ENCODE assay signal across 9 cellular contexts in the genomic region with DNA sequence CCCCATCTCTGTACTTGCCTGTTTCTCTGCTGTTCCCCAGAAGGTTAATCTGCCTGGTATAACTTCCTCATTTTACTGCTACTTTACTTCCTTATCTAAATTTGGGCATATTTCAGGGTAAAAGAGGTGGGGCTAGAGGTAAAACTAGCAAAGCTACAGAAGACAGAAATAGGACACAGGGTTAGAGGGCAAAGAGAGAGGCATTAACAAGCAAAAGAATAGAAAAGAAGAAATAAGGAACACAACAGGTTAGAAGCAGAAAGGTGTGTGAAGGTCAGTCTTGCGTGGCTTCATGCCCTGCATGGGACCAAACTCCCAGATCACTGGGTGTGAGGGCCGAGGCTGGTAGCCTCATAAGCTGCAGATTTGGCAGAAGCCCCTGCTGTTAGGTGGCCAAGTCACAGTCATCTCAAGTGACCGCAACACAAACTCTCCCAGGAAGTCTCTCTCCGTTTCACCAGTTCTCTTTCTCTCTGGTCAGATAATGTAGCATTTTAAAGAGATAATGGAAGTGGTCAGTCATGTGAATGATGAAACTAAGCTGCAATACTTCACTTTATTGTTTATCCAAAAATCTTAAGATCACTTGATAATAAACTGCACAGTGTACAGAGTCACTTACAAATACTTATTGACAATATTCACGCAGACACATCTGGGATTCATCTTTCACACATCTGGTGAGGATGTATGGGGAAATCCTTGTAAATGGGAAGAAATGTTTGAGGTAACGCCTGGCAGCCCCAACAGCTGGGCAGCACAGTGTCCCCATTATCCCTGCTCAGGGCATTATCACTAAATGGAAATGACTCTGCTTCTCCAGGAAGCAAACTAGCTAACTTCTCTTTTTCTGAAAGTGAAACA. TPM values are rescaled to one million over a fixed set of nuclear protein-coding genes. Genes with fewer than 3 reads are reported as not detected.
DNase-seq lines count a peak whose midpoint lies in the region; ATAC-seq and TF ChIP-seq lines count a peak whose summit lies in the region.
"Had no signal": no experiment of that assay in that cellular context is flagged by ENCODE, and none has a peak within 500 bp of the region (broad histone marks: within the 10 kb centered on the region; RNA-seq: fewer than 3 reads in every experiment).

No MANE protein-coding gene starts in this region.

- H3K4me2 ChIP-seq in osteoblast (ENCODE audit: insufficient read depth, low read length), result no peak overlapping the region

- H3K36me3 ChIP-seq in prostate gland (no peaks in the 10 kb centered on the region), osteoblast (ENCODE audit: insufficient read depth, low read length) (no peaks in the 10 kb centered on the region)

- H3K4me3 Mint-ChIP-seq in T-helper 1 cell treated with Interleukin-12 subunit alpha and Interleukin-12 subunit beta and Interleukin-4 antibody, amounts not matched to agents 30 μg/mL and 1 μg/mL, for 36 hours, result peak overlapping the region; percentile 56
- peak overlapping the region; percentile 65 for H3K4me3 Mint-ChIP-seq in stimulated activated memory B cell treated with anti-CD40 and anti-IgM and Interleukin-4, amounts not matched to agents 10 μg/mL and 1 μg/mL and 100 μg/mL, for 72 hours

- H3K79me2 ChIP-seq in osteoblast (ENCODE audit: insufficient read depth, low read length), result no peaks in the 10 kb centered on the region

- peak overlapping the region; percentile 81 for H3K27ac Mint-ChIP-seq in T-helper 1 cell treated with Interleukin-12 subunit alpha and Interleukin-12 subunit beta and Interleukin-4 antibody, amounts not matched to agents 30 μg/mL and 1 μg/mL, for 36 hours
- H3K27ac Mint-ChIP-seq in stimulated activated memory B cell treated with anti-CD40 and anti-IgM and Interleukin-4, amounts not matched to agents 10 μg/mL and 1 μg/mL and 100 μg/mL, for 72 hours, result peak overlapping the region; percentile 81

- H3K27me3 ChIP-seq in prostate gland (replicated peaks; ENCODE audit: insufficient read depth), result no peaks in the 10 kb centered on the region
- peaks cover under 1% of the 10 kb centered on the region for H3K27me3 ChIP-seq in osteoblast (ENCODE audit: insufficient read depth, low read length)

- TF ChIP-seq POLR2A in prostate gland (IDR thresholded peaks at IDR 0.05), result no peak

- DNase-seq in T-helper 1 cell (no peak), SKM-1 treated with dmso at 0.1 percent for 144 hours (lab: John Stamatoyannopoulos, UW; ENCODE audit: unreplicated experiment) (peak; percentile 91), prostate gland (ENCODE audit: low spot score) (no peak), glomerular visceral epithelial cell (ENCODE audit: extremely low spot score) (no peak), osteoblast (ENCODE audit: insufficient read length, low spot score, missing footprints) (no peak)

- peaks cover 31% of the 10 kb centered on the region for H3K36me3 Mint-ChIP-seq in T-helper 1 cell treated with Interleukin-12 subunit alpha and Interleukin-12 subunit beta and Interleukin-4 antibody, amounts not matched to agents 30 μg/mL and 1 μg/mL, for 36 hours (ENCODE audit: low read depth)
- peaks cover 15% of the 10 kb centered on the region for H3K36me3 Mint-ChIP-seq in stimulated activated memory B cell treated with anti-CD40 and anti-IgM and Interleukin-4, amounts not matched to agents 10 μg/mL and 1 μg/mL and 100 μg/mL, for 72 hours

- H3K9me3 Mint-ChIP-seq in T-helper 1 cell treated with Interleukin-12 subunit alpha and Interleukin-12 subunit beta and Interleukin-4 antibody, amounts not matched to agents 30 μg/mL and 1 μg/mL, for 36 hours, result peaks cover 15% of the 10 kb centered on the region
- no peaks in the 10 kb centered on the region for H3K9me3 Mint-ChIP-seq in stimulated activated memory B cell treated with anti-CD40 and anti-IgM and Interleukin-4, amounts not matched to agents 10 μg/mL and 1 μg/mL and 100 μg/mL, for 72 hours

- no peak overlapping the region for H2AFZ ChIP-seq in osteoblast (ENCODE audit: low read length)

- peaks cover 40% of the 10 kb centered on the region for H3K4me1 Mint-ChIP-seq in T-helper 1 cell treated with Interleukin-12 subunit alpha and Interleukin-12 subunit beta and Interleukin-4 antibody, amounts not matched to agents 30 μg/mL and 1 μg/mL, for 36 hours (ENCODE audit: low read depth)
- H3K4me1 Mint-ChIP-seq in stimulated activated memory B cell treated with anti-CD40 and anti-IgM and Interleukin-4, amounts not matched to agents 10 μg/mL and 1 μg/mL and 100 μg/mL, for 72 hours, result peaks cover 92% of the 10 kb centered on the region

- H3K4me1 ChIP-seq in prostate gland (replicated peaks) (no peaks in the 10 kb centered on the region), osteoblast (ENCODE audit: insufficient read depth, low read length) (no peaks in the 10 kb centered on the region)

- intact Hi-C loops in prostate gland (cut with DNase I), result no loop called here

- H4K20me1 ChIP-seq in osteoblast (ENCODE audit: insufficient read depth, low read length), result no peaks in the 10 kb centered on the region

- no peak overlapping the region for H3K4me3 ChIP-seq in prostate gland
- H3K4me3 ChIP-seq in osteoblast (ENCODE audit: insufficient read depth, low read length), result no peak overlapping the region

- peak; percentile 40 for ATAC-seq in HG03045 (IDR thresholded peaks at IDR 0.05; ENCODE audit: unreplicated experiment)
- peak; percentile 85 for ATAC-seq in stimulated activated memory B cell treated with anti-CD40 and anti-IgM and Interleukin-4, amounts not matched to agents 10 μg/mL and 1 μg/mL and 100 μg/mL, for 72 hours

- TF ChIP-seq CTCF in prostate gland (IDR thresholded peaks at IDR 0.05), result no peak
- no peak for TF ChIP-seq CTCF in osteoblast (IDR thresholded peaks at IDR 0.05; ENCODE audit: extremely low read depth, low read depth, low read length)

- H3K9me3 ChIP-seq in prostate gland (no peaks in the 10 kb centered on the region), osteoblast (ENCODE audit: low read depth, low read length) (no peaks in the 10 kb centered on the region)

- H3K27ac ChIP-seq in prostate gland, result no peak overlapping the region
- no peak overlapping the region for H3K27ac ChIP-seq in osteoblast (ENCODE audit: low read depth, low read length)
- H3K27ac ChIP-seq: 22Rv1 had no signal

- H3K27me3 Mint-ChIP-seq in T-helper 1 cell treated with Interleukin-12 subunit alpha and Interleukin-12 subunit beta and Interleukin-4 antibody, amounts not matched to agents 30 μg/mL and 1 μg/mL, for 36 hours (ENCODE audit: low read depth), result no peaks in the 10 kb centered on the region
- no peaks in the 10 kb centered on the region for H3K27me3 Mint-ChIP-seq in stimulated activated memory B cell treated with anti-CD40 and anti-IgM and Interleukin-4, amounts not matched to agents 10 μg/mL and 1 μg/mL and 100 μg/mL, for 72 hours

- WGBS in prostate gland, result 75% methylated on average over 6 of the region's 6 CpGs

RNA-seq across cellular contexts. Expression of a gene that starts 16.4 kb away (rescaled TPM):
- total RNA-seq in prostate gland, result 1 to 10 TPM; 2.6 to 2.7 TPM
- total RNA-seq in osteoblast, result 1.8 and 2.9 TPM in 2 replicates
